23 cellular contexts compared by ENCODE assay signal in the genomic region with DNA sequence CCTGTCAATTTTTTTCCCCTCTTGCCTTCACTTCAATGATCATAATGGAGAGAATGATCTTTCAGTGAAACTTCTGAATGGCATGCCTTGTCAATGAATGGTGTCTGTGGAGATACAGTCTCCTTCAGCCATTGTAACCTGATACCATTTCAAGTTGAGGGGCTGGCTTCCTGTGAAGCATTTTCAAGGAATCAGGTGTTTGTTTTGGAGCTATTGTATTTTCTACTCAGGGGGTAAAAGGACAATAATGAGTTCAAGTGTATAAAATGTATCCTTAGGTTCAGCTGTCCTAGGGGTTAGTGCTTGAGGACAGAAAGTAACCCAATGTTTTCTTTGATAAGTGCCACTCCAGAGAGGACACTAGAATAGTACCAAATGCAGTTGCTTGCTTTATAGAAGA. TPM values are rescaled to one million over a fixed set of nuclear protein-coding genes. Genes with fewer than 3 reads are reported as not detected.
DNase-seq lines count a peak whose midpoint lies in the region; ATAC-seq, FAIRE-seq and TF ChIP-seq lines count a peak whose summit lies in the region.
"Had no signal": no experiment of that assay in that cellular context is flagged by ENCODE, and none has a peak within 500 bp of the region (broad histone marks: within the 10 kb centered on the region; RNA-seq: fewer than 3 reads in every experiment).

No MANE protein-coding gene starts in this region.

- H3K4me1 ChIP-seq in iPS-18a (ENCODE audit: control insufficient read depth, low read depth, low read length) = peaks cover 43% of the 10 kb centered on the region
- H3K4me1 ChIP-seq: body of pancreas, right lobe of liver had no signal

- no peaks in the 10 kb centered on the region for H3K27me3 ChIP-seq in H7 (ENCODE audit: control insufficient read depth, insufficient read depth, low read length)
- no peaks in the 10 kb centered on the region for H3K27me3 ChIP-seq in iPS-18a (ENCODE audit: control insufficient read depth, insufficient read depth, low read length)
- H3K27me3 ChIP-seq: body of pancreas, hepatocyte, right lobe of liver had no signal

- H3K9me3 Mint-ChIP-seq in stimulated activated effector memory CD8-positive, alpha-beta T cell treated with anti-CD3 and anti-CD28 coated beads, Interleukin-12 subunit alpha, Interleukin-12 subunit beta, amount 100 ng/mL, for 72 hours = no peaks in the 10 kb centered on the region
- H3K9me3 Mint-ChIP-seq: activated naive CD8-positive, alpha-beta T cell treated with anti-CD3 and anti-CD28 coated beads for 36 hours; activated T-helper 1 cell treated with anti-CD3 and anti-CD28 coated beads, Interleukin-12 subunit alpha, Interleukin-12 subunit beta, Interleukin-2, Interleukin-4 antibody, amounts not matched to agents 30 ng/mL and 10 ng/mL and 1 ng/mL, durations not matched to agents 14 hours and 24 hours and 36 hours had no signal

- FAIRE-seq in H54 (lab: Jason Lieb, UNC) = no peak
- FAIRE-seq: colon, K562 had no signal

- no peak for ATAC-seq in stimulated activated effector memory CD8-positive, alpha-beta T cell treated with anti-CD3 and anti-CD28 coated beads, Interleukin-12 subunit alpha, Interleukin-12 subunit beta, amount 100 ng/mL, for 72 hours
- no peak for ATAC-seq in HG03460 (IDR thresholded peaks at IDR 0.05; ENCODE audit: unreplicated experiment)
- ATAC-seq: activated CD4-positive, CD25-positive, alpha-beta regulatory T cell treated with anti-CD3 and anti-CD28 coated beads, Interleukin-2, amount 50 U/mL, for 24 hours; body of pancreas; K562; left colon; right lobe of liver had no signal

- H3K9me3 ChIP-seq in iPS-18a (ENCODE audit: control insufficient read depth, low read depth, low read length) = no peaks in the 10 kb centered on the region
- H3K9me3 ChIP-seq: body of pancreas, right lobe of liver had no signal

- no peak overlapping the region for H3K4me3 Mint-ChIP-seq in stimulated activated effector memory CD8-positive, alpha-beta T cell treated with anti-CD3 and anti-CD28 coated beads, Interleukin-12 subunit alpha, Interleukin-12 subunit beta, amount 100 ng/mL, for 72 hours
- H3K4me3 Mint-ChIP-seq: activated naive CD8-positive, alpha-beta T cell treated with anti-CD3 and anti-CD28 coated beads for 36 hours; activated T-helper 1 cell treated with anti-CD3 and anti-CD28 coated beads, Interleukin-12 subunit alpha, Interleukin-12 subunit beta, Interleukin-2, Interleukin-4 antibody, amounts not matched to agents 30 ng/mL and 10 ng/mL and 1 ng/mL, durations not matched to agents 14 hours and 24 hours and 36 hours had no signal

- peak; percentile 25 for DNase-seq in COR-L47 (lab: John Stamatoyannopoulos, UW)
- DNase-seq in H7 = peak; percentile 71
- peak; percentile 60 for DNase-seq in NCI-H2227 treated with DMSO at 0.1 percent for 48 hours (lab: John Stamatoyannopoulos, UW)
- no peak for DNase-seq in stimulated activated effector memory CD8-positive, alpha-beta T cell treated with anti-CD3 and anti-CD28 coated beads, Interleukin-12 subunit alpha, Interleukin-12 subunit beta, amount 100 ng/mL, for 72 hours (ENCODE audit: low spot score in 2 of 2)
- no peak for DNase-seq in H54 (ENCODE audit: insufficient read length, low spot score)
- DNase-seq in LoVo (ENCODE audit: low spot score) = no peak
- DNase-seq: activated naive CD8-positive, alpha-beta T cell treated with anti-CD3 and anti-CD28 coated beads for 36 hours; body of pancreas; GM23248; left colon; right lobe of liver; stimulated activated naive CD4-positive, alpha-beta T cell; trophoblast cell had no signal

- H3K4me3 ChIP-seq in H7 (ENCODE audit: insufficient read depth, low read depth, low read length) = no peak overlapping the region
- H3K4me3 ChIP-seq in iPS-18a (ENCODE audit: low read length) = peak overlapping the region; percentile 23
- H3K4me3 ChIP-seq: body of pancreas, GM23248, hepatocyte, K562, right lobe of liver had no signal

- H3K4me1 Mint-ChIP-seq in stimulated activated effector memory CD8-positive, alpha-beta T cell treated with anti-CD3 and anti-CD28 coated beads, Interleukin-12 subunit alpha, Interleukin-12 subunit beta, amount 100 ng/mL, for 72 hours = no peaks in the 10 kb centered on the region
- H3K4me1 Mint-ChIP-seq: activated naive CD8-positive, alpha-beta T cell treated with anti-CD3 and anti-CD28 coated beads for 36 hours had no signal

- no peaks in the 10 kb centered on the region for H3K36me3 ChIP-seq in H7 (replicated peaks; ENCODE audit: control insufficient read depth, insufficient read depth, low read length)
- no peaks in the 10 kb centered on the region for H3K36me3 ChIP-seq in iPS-18a (ENCODE audit: control insufficient read depth, low read depth, low read length)
- H3K36me3 ChIP-seq: right lobe of liver had no signal

- no peak overlapping the region for H3K27ac Mint-ChIP-seq in stimulated activated effector memory CD8-positive, alpha-beta T cell treated with anti-CD3 and anti-CD28 coated beads, Interleukin-12 subunit alpha, Interleukin-12 subunit beta, amount 100 ng/mL, for 72 hours
- H3K27ac Mint-ChIP-seq: activated naive CD8-positive, alpha-beta T cell treated with anti-CD3 and anti-CD28 coated beads for 36 hours; activated T-helper 1 cell treated with anti-CD3 and anti-CD28 coated beads, Interleukin-12 subunit alpha, Interleukin-12 subunit beta, Interleukin-2, Interleukin-4 antibody, amounts not matched to agents 30 ng/mL and 10 ng/mL and 1 ng/mL, durations not matched to agents 14 hours and 24 hours and 36 hours had no signal

- no peak overlapping the region for H3K27ac ChIP-seq in iPS-18a (ENCODE audit: low read length)
- H3K27ac ChIP-seq: body of pancreas, GM23248, hepatocyte, right lobe of liver had no signal

- H3K36me3 Mint-ChIP-seq in stimulated activated effector memory CD8-positive, alpha-beta T cell treated with anti-CD3 and anti-CD28 coated beads, Interleukin-12 subunit alpha, Interleukin-12 subunit beta, amount 100 ng/mL, for 72 hours = no peaks in the 10 kb centered on the region
- H3K36me3 Mint-ChIP-seq: activated naive CD8-positive, alpha-beta T cell treated with anti-CD3 and anti-CD28 coated beads for 36 hours had no signal

- no peak for TF ChIP-seq POLR2A in H54 (IDR thresholded peaks at IDR 0.05; ENCODE audit: low read depth, low read length)

- H3K9ac ChIP-seq in iPS-18a (ENCODE audit: low read length) = no peak overlapping the region
- H3K9ac ChIP-seq: GM23248 had no signal

RNA-seq across cellular contexts. Expression of a gene that starts 23.8 kb away (rescaled TPM):
- total RNA-seq in H7 (2014; rRNA removed; shearing (Covaris generic)) = 0.62 and 3.0 TPM in 2 replicates
- total RNA-seq: activated CD8-positive, alpha-beta memory T cell treated with anti-CD3 and anti-CD28 coated beads for 36 hours; activated naive CD8-positive, alpha-beta T cell treated with anti-CD3 and anti-CD28 coated beads for 36 hours; activated T-helper 1 cell treated with anti-CD3 and anti-CD28 coated beads, Interleukin-12 subunit alpha, Interleukin-12 subunit beta, Interleukin-2, Interleukin-4 antibody, amounts not matched to agents 30 ng/mL and 10 ng/mL and 1 ng/mL, durations not matched to agents 14 hours and 24 hours and 36 hours; body of pancreas; GM23248; hepatocyte; osteocyte; right lobe of liver; SK-MEL-5 had no signal

Comparison
In these comparisons a context has a peak if more than half of its experiments do, and no peak if none do; other contexts are left out.
1. DNase-seq: peak in COR-L47 (single experiment), H7 (single experiment) and NCI-H2227 treated with DMSO at 0.1 percent for 48 hours (single experiment); none in stimulated activated effector memory CD8-positive, alpha-beta T cell treated with anti-CD3 and anti-CD28 coated beads, Interleukin-12 subunit alpha, Interleukin-12 subunit beta, amount 100 ng/mL, for 72 hours (0 of 2), H54 (single experiment) and LoVo (single experiment).